Comparison of ENCODE assay signal across 17 cellular contexts in genomic region chr18:50128506-50129271, GRCh38.
DNase-seq lines count a peak whose midpoint lies in the region; ATAC-seq, FAIRE-seq and TF ChIP-seq lines count a peak whose summit lies in the region.
"Had no signal": no experiment of that assay in that cellular context is flagged by ENCODE, and none has a peak within 500 bp of the region (broad histone marks: within the 10 kb centered on the region; RNA-seq: fewer than 3 reads in every experiment).

No MANE protein-coding gene starts in this region.

- no peak overlapping the region for H3K9ac ChIP-seq in mesenchymal stem cell (ENCODE audit: low read length)

- no peak overlapping the region for H3K23ac ChIP-seq in mesenchymal stem cell (ENCODE audit: low read length in 2 of 2)

- TF ChIP-seq EP300 in suprapubic skin (IDR thresholded peaks at IDR 0.05) = no peak

- no peak overlapping the region for H2AK5ac ChIP-seq in mesenchymal stem cell (ENCODE audit: low read length, severe bottlenecking)

- H3K36me3 ChIP-seq in suprapubic skin = no peaks in the 10 kb centered on the region
- H3K36me3 ChIP-seq in mesenchymal stem cell (ENCODE audit: control insufficient read depth in 1 of 2, insufficient read depth in 2 of 2, low read depth in 1 of 2, low read length in 2 of 2) = no peaks in the 10 kb centered on the region
- H3K36me3 ChIP-seq: adrenal gland had no signal

- H2BK12ac ChIP-seq in mesenchymal stem cell (ENCODE audit: low read length in 2 of 2) = no peak overlapping the region

- no peak overlapping the region for H3K14ac ChIP-seq in mesenchymal stem cell (ENCODE audit: low read length in 2 of 2)

- H3K4me3 ChIP-seq in suprapubic skin = no peak overlapping the region
- no peak overlapping the region for H3K4me3 ChIP-seq in mesenchymal stem cell (ENCODE audit: insufficient read depth in 1 of 2, low read depth in 1 of 2, low read length in 2 of 2)
- H3K4me3 ChIP-seq: adrenal gland had no signal

- H3K79me1 ChIP-seq in mesenchymal stem cell (replicated peaks; ENCODE audit: low read length, poor library complexity, severe bottlenecking) = no peaks in the 10 kb centered on the region

- peak overlapping the region; percentile 22 for H3K27ac ChIP-seq in suprapubic skin
- no peak overlapping the region for H3K27ac ChIP-seq in mesenchymal stem cell (ENCODE audit: low read length, poor library complexity, severe bottlenecking)
- H3K27ac ChIP-seq: adrenal gland had no signal

- no peak overlapping the region for H3K4ac ChIP-seq in mesenchymal stem cell (ENCODE audit: low read depth in 1 of 2, low read length in 2 of 2)

- H3K27me3 ChIP-seq in suprapubic skin (no peaks in the 10 kb centered on the region), mesenchymal stem cell (ENCODE audit: control insufficient read depth in 1 of 2, insufficient read depth in 1 of 2, low read length in 2 of 2) (peaks cover 11 to 30% of the 10 kb centered on the region in 2 experiments)

- TF ChIP-seq CTCF in suprapubic skin (IDR thresholded peaks at IDR 0.05) = no peak

- H2BK120ac ChIP-seq in mesenchymal stem cell (ENCODE audit: low read depth, low read length) = no peak overlapping the region

- H2BK15ac ChIP-seq in mesenchymal stem cell (ENCODE audit: low read depth, poor library complexity, severe bottlenecking) = no peak overlapping the region

- H3K9me3 ChIP-seq in suprapubic skin (no peaks in the 10 kb centered on the region), mesenchymal stem cell (ENCODE audit: control insufficient read depth, low read length) (no peaks in the 10 kb centered on the region)
- H3K9me3 ChIP-seq: adrenal gland had no signal

- peak; percentile 55 for DNase-seq in NCI-H774 (lab: John Stamatoyannopoulos, UW)
- peak; percentile 35 for DNase-seq in iPS-NIHi11 (ENCODE audit: low spot score)
- no peak for DNase-seq in suprapubic skin (ENCODE audit: low spot score in 2 of 2)
- DNase-seq in H54 (ENCODE audit: insufficient read length, low spot score) = no peak
- DNase-seq in mesenchymal stem cell = no peak
- DNase-seq in GOT3 (lab: John Stamatoyannopoulos, UW) = no peak
- DNase-seq: activated T-cell treated with anti-CD3 and anti-CD28 coated beads, Interleukin-2, amount 50 U/mL, for 24 hours; adrenal gland; naive B cell; NCI-H146; PC-3; SW 1271 had no signal

- no peak overlapping the region for H4K8ac ChIP-seq in mesenchymal stem cell (ENCODE audit: low read length)

- no peak overlapping the region for H2AFZ ChIP-seq in mesenchymal stem cell (ENCODE audit: low read depth, low read length)

- 61% methylated on average over 15 of the region's 15 CpGs for WGBS in suprapubic skin
- WGBS in mesenchymal stem cell = 63% methylated on average over 11 of the region's 15 CpGs

- H3K4me1 ChIP-seq in suprapubic skin (no peaks in the 10 kb centered on the region), mesenchymal stem cell (ENCODE audit: control insufficient read depth, insufficient read depth, low read depth, low read length) (no peaks in the 10 kb centered on the region)
- H3K4me1 ChIP-seq: adrenal gland had no signal

- peak; percentile 54 for ATAC-seq in HG03432 (IDR thresholded peaks at IDR 0.05; ENCODE audit: unreplicated experiment)
- ATAC-seq: activated CD4-positive, CD25-positive, alpha-beta regulatory T cell treated with anti-CD3 and anti-CD28 coated beads, Interleukin-2, amount 50 U/mL, for 24 hours; PC-3 had no signal

- no peak overlapping the region for H4K91ac ChIP-seq in mesenchymal stem cell (ENCODE audit: low read length)

- no peak overlapping the region for H3K4me2 ChIP-seq in mesenchymal stem cell (ENCODE audit: low read length, poor library complexity, severe bottlenecking)

- H2BK5ac ChIP-seq in mesenchymal stem cell (ENCODE audit: low read depth, low read length, poor library complexity, severe bottlenecking) = no peak overlapping the region

- no peak for FAIRE-seq in H54 (lab: Jason Lieb, UNC)
- FAIRE-seq: colon, G401.6, islet of Langerhans had no signal

- no peak overlapping the region for H3K18ac ChIP-seq in mesenchymal stem cell (ENCODE audit: low read depth in 1 of 2, low read length in 2 of 2)

- TF ChIP-seq POLR2A in suprapubic skin (IDR thresholded peaks at IDR 0.05) = no peak
- TF ChIP-seq POLR2A in H54 (IDR thresholded peaks at IDR 0.05; ENCODE audit: low read depth, low read length) = no peak

Comparison
In these comparisons a context has a peak if more than half of its experiments do, and no peak if none do; other contexts are left out.
1. DNase-seq: peak in NCI-H774 (single experiment) and iPS-NIHi11 (single experiment); none in suprapubic skin (0 of 2), H54 (single experiment), mesenchymal stem cell (single experiment) and GOT3 (single experiment).